ENCODE assay signal across 8 cellular contexts in genomic region chr16:81645303-81645702, GRCh38.
DNase-seq lines count a peak whose midpoint lies in the region; ATAC-seq and TF ChIP-seq lines count a peak whose summit lies in the region.

No MANE protein-coding gene starts in this region.

- CTCF ChIA-PET in CD8-positive, alpha-beta memory T cell (lab: Charles Lee): no interaction called here
- CTCF ChIA-PET in OCI-LY7 (lab: Charles Lee; ENCODE audit: unreplicated experiment): no interaction called here

- H3K4me1 ChIP-seq in hepatocyte (ENCODE audit: insufficient read depth): peaks cover 5% of the 10 kb centered on the region
- peaks cover 0 to 6% (median 3%) of the 10 kb centered on the region in 4 donors for H3K4me1 ChIP-seq in transverse colon
- no peaks in the 10 kb centered on the region for H3K4me1 ChIP-seq in CD8-positive, alpha-beta memory T cell (ENCODE audit: insufficient read depth, low read length)
- no peaks in the 10 kb centered on the region for H3K4me1 ChIP-seq in OCI-LY7 (ENCODE audit: insufficient read depth, low read length, poor library complexity, severe bottlenecking)

- H4K20me1 ChIP-seq in hepatocyte (ENCODE audit: insufficient read depth, poor library complexity, severe bottlenecking) (peaks cover 5% of the 10 kb centered on the region), OCI-LY7 (ENCODE audit: insufficient read depth, low read length) (no peaks in the 10 kb centered on the region)

- H3K36me3 Mint-ChIP-seq in CD8-positive, alpha-beta memory T cell: peaks cover 0 to 16% (median 4%) of the 10 kb centered on the region in 3 donors

- H3K4me3 Mint-ChIP-seq in CD8-positive, alpha-beta memory T cell: no peak overlapping the region

- DNase-seq in MG63: peak; percentile 82
- DNase-seq in amniotic epithelial cell (ENCODE audit: low read depth): peak; percentile 83
- peak; percentile 79 for DNase-seq in hepatocyte (ENCODE audit: low spot score)
- DNase-seq in transverse colon: peak; percentile 54
- DNase-seq in CD8-positive, alpha-beta memory T cell: no peak
- DNase-seq in OCI-LY7 (ENCODE audit: low spot score): no peak

- H3K9me2 ChIP-seq in hepatocyte (replicated peaks; ENCODE audit: insufficient read depth) (no peaks in the 10 kb centered on the region), OCI-LY7 (ENCODE audit: insufficient read depth, low read length) (no peaks in the 10 kb centered on the region)

- in situ Hi-C loops in transverse colon (cut with MboI; ENCODE audit: low pct_ligation_motif_present in 1 of 4, low pct_unique_long_range_greater_than_20kb in 1 of 4, low sequenced_read_pairs in 3 of 4): no loop called here

- TF ChIP-seq CTCF in hepatocyte (IDR thresholded peaks at IDR 0.05; ENCODE audit: poor library complexity) (no peak), transverse colon (IDR thresholded peaks at IDR 0.05) (no peak), OCI-LY7 (conservative IDR thresholded peaks at IDR 0.05; ENCODE audit: low read length) (no peak)

- no peaks in the 10 kb centered on the region; the same call in 1 of the 2 replicates for H3K36me3 ChIP-seq in MG63
- no peaks in the 10 kb centered on the region for H3K36me3 ChIP-seq in hepatocyte (replicated peaks; ENCODE audit: insufficient read depth, low read depth)
- H3K36me3 ChIP-seq in transverse colon: no peaks in the 10 kb centered on the region
- no peaks in the 10 kb centered on the region for H3K36me3 ChIP-seq in CD8-positive, alpha-beta memory T cell (ENCODE audit: insufficient read depth, low read length)
- H3K36me3 ChIP-seq in OCI-LY7 (ENCODE audit: insufficient read depth, low read length): no peaks in the 10 kb centered on the region; the same call in 1 of the 2 replicates

- H3K27ac Mint-ChIP-seq in CD8-positive, alpha-beta memory T cell: no peak overlapping the region

- peak overlapping the region; percentile 61 for H3K4me2 ChIP-seq in hepatocyte
- no peak overlapping the region for H3K4me2 ChIP-seq in OCI-LY7 (ENCODE audit: low read length)

- H3K27ac ChIP-seq in hepatocyte: peak overlapping the region; percentile 85
- peak overlapping the region in 3 of 4 donors; percentile 18 to 76 (median 44) for H3K27ac ChIP-seq in transverse colon
- H3K27ac ChIP-seq in CD8-positive, alpha-beta memory T cell (ENCODE audit: low read depth, low read length): no peak overlapping the region
- H3K27ac ChIP-seq in OCI-LY7 (ENCODE audit: low read depth, low read length, poor library complexity, severe bottlenecking): no peak overlapping the region

- intact Hi-C loops in transverse colon (cut with DNase I; ENCODE audit: low total_unique reads) (no loop called here), OCI-LY7 (cut with micrococcal nuclease; ENCODE audit: unreplicated experiment) (no loop called here)

- no peak overlapping the region for H3K4me3 ChIP-seq in MG63
- H3K4me3 ChIP-seq in hepatocyte: no peak overlapping the region
- H3K4me3 ChIP-seq in transverse colon: no peak overlapping the region
- no peak overlapping the region for H3K4me3 ChIP-seq in CD8-positive, alpha-beta memory T cell (ENCODE audit: low read length)
- H3K4me3 ChIP-seq in OCI-LY7 (ENCODE audit: low read depth, low read length, poor library complexity, severe bottlenecking): no peak overlapping the region

- H2AFZ ChIP-seq in hepatocyte (no peak overlapping the region), OCI-LY7 (ENCODE audit: low read length) (no peak overlapping the region)

- H3K27me3 ChIP-seq in MG63: no peaks in the 10 kb centered on the region
- no peaks in the 10 kb centered on the region for H3K27me3 ChIP-seq in hepatocyte
- no peaks in the 10 kb centered on the region for H3K27me3 ChIP-seq in transverse colon
- no peaks in the 10 kb centered on the region for H3K27me3 ChIP-seq in CD8-positive, alpha-beta memory T cell (ENCODE audit: insufficient read depth, low read length, poor library complexity, severe bottlenecking)

- peaks cover 54% of the 10 kb centered on the region for H3K79me2 ChIP-seq in hepatocyte
- no peaks in the 10 kb centered on the region for H3K79me2 ChIP-seq in OCI-LY7 (ENCODE audit: insufficient read depth, low read depth, low read length)

- H3K9me3 ChIP-seq in MG63 (no peaks in the 10 kb centered on the region), hepatocyte (ENCODE audit: low read depth) (no peaks in the 10 kb centered on the region), transverse colon (no peaks in the 10 kb centered on the region), OCI-LY7 (ENCODE audit: low read length) (no peaks in the 10 kb centered on the region)
- H3K9me3 ChIP-seq in CD8-positive, alpha-beta memory T cell (ENCODE audit: low read length): no peaks in the 10 kb centered on the region

- no peak for ATAC-seq in GM19324 (IDR thresholded peaks at IDR 0.05; ENCODE audit: low FRiP score, unreplicated experiment)
- no peak for ATAC-seq in HG03108 (IDR thresholded peaks at IDR 0.05; ENCODE audit: unreplicated experiment)

- no peaks in the 10 kb centered on the region for H3K27me3 Mint-ChIP-seq in CD8-positive, alpha-beta memory T cell

- no peak for TF ChIP-seq POLR2A in transverse colon (IDR thresholded peaks at IDR 0.05)

- H3K4me1 Mint-ChIP-seq in CD8-positive, alpha-beta memory T cell: peaks cover 36 to 46% (median 39%) of the 10 kb centered on the region in 3 donors

- no TSS peak for BruUV-seq in OCI-LY7 (replicated peaks; lab: Mats Ljungman, UMichigan)

- peak; percentile 75 for TF ChIP-seq EP300 in transverse colon (IDR thresholded peaks at IDR 0.05; ENCODE audit: low read depth)

- no peaks in the 10 kb centered on the region for H3K9me3 Mint-ChIP-seq in CD8-positive, alpha-beta memory T cell

- WGBS in hepatocyte (ENCODE audit: low lambda C conversion rate, missing lambda C conversion rate): 50% methylated on average over 19 of the region's 19 CpGs
- WGBS in transverse colon (ENCODE audit: low coverage in 1 of 2), 2 donors: 84% methylated on average over 19 of the region's 19 CpGs; no CpG with 5 or more reads in 1 of the 2 donors

- POLR2A ChIA-PET in CD8-positive, alpha-beta memory T cell (lab: Charles Lee): no interaction called here
- POLR2A ChIA-PET in OCI-LY7 (lab: Charles Lee): no interaction called here

Comparison
In these comparisons a context has a peak if more than half of its experiments do, and no peak if none do; other contexts are left out.
1. DNase-seq: peak in MG63 (single experiment), amniotic epithelial cell (single experiment), hepatocyte (single experiment) and transverse colon (single experiment); none in CD8-positive, alpha-beta memory T cell (0 of 5) and OCI-LY7 (single experiment).
2. H3K27ac ChIP-seq: peak in hepatocyte (single experiment) and transverse colon (3 of 4); none in CD8-positive, alpha-beta memory T cell (single experiment) and OCI-LY7 (single experiment).